ENCODE assay signal across 19 cellular contexts in the genomic region with DNA sequence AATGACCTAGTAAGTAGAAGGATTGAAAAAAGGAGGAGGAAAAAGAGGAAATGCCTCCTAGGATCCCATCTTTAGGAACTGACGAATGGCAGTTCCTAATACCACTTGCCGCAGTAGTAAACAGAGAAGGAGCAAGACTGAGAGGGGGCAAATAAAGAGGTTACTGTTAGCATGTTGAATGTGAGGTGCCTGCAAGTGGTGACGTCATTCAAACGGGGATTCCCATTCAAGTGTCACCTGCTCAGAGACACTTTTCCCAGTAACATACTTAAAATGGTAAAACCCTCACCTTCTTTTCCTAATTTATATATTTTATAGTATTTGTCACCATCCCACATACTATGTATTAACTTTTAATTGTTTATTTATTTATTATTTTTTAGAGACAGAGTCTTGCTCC.
"Had no signal": no experiment of that assay in that cellular context is flagged by ENCODE, and none has a peak within 500 bp of the region (broad histone marks: within the 10 kb centered on the region; RNA-seq: fewer than 3 reads in every experiment).

No MANE protein-coding gene starts in this region.

- H3K4me1 ChIP-seq: lower lobe of right lung, psoas muscle, spleen, tibial nerve, upper lobe of left lung had no signal

- H3K27me3 ChIP-seq: dorsolateral prefrontal cortex, spleen, tibial nerve, upper lobe of left lung had no signal

- H3K27ac ChIP-seq: dorsolateral prefrontal cortex, lower lobe of right lung, neutrophil, psoas muscle, skin epidermis, spleen, thoracic aorta, tibial nerve, upper lobe of left lung had no signal

- DNase-seq: dorsolateral prefrontal cortex; effector CD4-positive, alpha-beta T cell; head of caudate nucleus; left ventricle myocardium superior; lower lobe of right lung; natural killer cell; psoas muscle; right cardiac atrium; spleen; stimulated activated naive B cell treated with anti-CD40 and anti-IgM and Interleukin-4, amounts not matched to agents 10 μg/mL and 1 μg/mL and 100 μg/mL, for 72 hours; upper lobe of left lung had no signal

- H3K36me3 ChIP-seq: lower lobe of right lung, neutrophil, spleen, thoracic aorta, tibial nerve, upper lobe of left lung had no signal

- H3K4me3 ChIP-seq: dorsolateral prefrontal cortex, lower lobe of right lung, psoas muscle, skin epidermis, spleen, thoracic aorta, tibial nerve, upper lobe of left lung had no signal

- FAIRE-seq: colon, frontal cortex, keratinocyte, urothelium cell line had no signal

- ATAC-seq: left ventricle myocardium superior; lower lobe of right lung; natural killer cell; psoas muscle; right cardiac atrium; stimulated activated naive B cell treated with anti-CD40 and anti-IgM and Interleukin-4, amounts not matched to agents 10 μg/mL and 1 μg/mL and 100 μg/mL, for 72 hours had no signal

- H3K9me3 ChIP-seq: lower lobe of right lung, neutrophil, thoracic aorta, tibial nerve, upper lobe of left lung had no signal
